Comparison of ENCODE assay signal across 2 cellular contexts in the genomic region with DNA sequence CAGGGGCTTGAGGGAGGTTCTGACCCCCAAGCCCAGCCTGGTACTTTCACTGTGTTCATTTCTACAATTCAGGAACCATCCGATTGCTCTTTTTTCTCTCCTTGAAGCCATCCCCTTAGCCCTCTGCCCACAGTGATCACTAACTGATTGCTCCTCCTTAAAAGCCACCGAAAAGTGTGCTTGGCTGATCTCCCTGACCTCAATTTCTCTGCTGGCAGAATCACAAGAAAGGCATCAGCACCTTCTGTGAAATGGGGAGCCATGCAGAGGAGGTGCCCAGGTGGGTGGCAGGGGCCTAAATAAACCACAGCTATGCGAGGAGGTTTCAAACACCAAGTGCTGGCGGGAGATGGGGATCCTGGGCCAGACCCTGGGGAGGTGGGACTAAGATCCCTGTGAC.
TF ChIP-seq lines count a peak whose summit lies in the region.

No MANE protein-coding gene starts in this region.

TF ChIP-seq in H1, 55 proteins besides CTCF, POLR2A, EP300 and RAD21:
- no peak for TF ChIP-seq NRF1 (IDR thresholded peaks at IDR 0.05; ENCODE audit: low read depth, low read length)
- TF ChIP-seq HDAC6 (IDR thresholded peaks at IDR 0.05; ENCODE audit: low read depth, low read length), result no peak
- no peak for TF ChIP-seq BACH1 (IDR thresholded peaks at IDR 0.05; ENCODE audit: low read length)
- TF ChIP-seq CEBPB (IDR thresholded peaks at IDR 0.05; ENCODE audit: low read depth, low read length), result no peak
- TF ChIP-seq RFX5 (IDR thresholded peaks at IDR 0.05; ENCODE audit: borderline replicate concordance, low read depth, low read length), result no peak
- no peak for TF ChIP-seq SIN3A (conservative IDR thresholded peaks at IDR 0.05 in 1 of 2, IDR thresholded peaks at IDR 0.05 in 1 of 2; ENCODE audit: low read depth in 1 of 2, low read length in 2 of 2)
- TF ChIP-seq CHD1 (IDR thresholded peaks at IDR 0.05; ENCODE audit: low read depth, low read length), result no peak

TF ChIP-seq in GM23338, 12 proteins besides CTCF, POLR2A, EP300 and RAD21:
- TF ChIP-seq CREB1 (CRISPR knock-in tag; IDR thresholded peaks at IDR 0.05; ENCODE audit: low read depth) (no peak), EZH2 (IDR thresholded peaks at IDR 0.05; ENCODE audit: low read depth, unreplicated experiment) (no peak), NANOG (IDR thresholded peaks at IDR 0.05; ENCODE audit: borderline replicate concordance) (no peak), EZH2phosphoT487 (IDR thresholded peaks at IDR 0.05; ENCODE audit: unreplicated experiment) (no peak), STAT1 (IDR thresholded peaks at IDR 0.05; ENCODE audit: unreplicated experiment) (no peak), POLR2AphosphoS5 (IDR thresholded peaks at IDR 0.05; ENCODE audit: low read depth) (no peak), ZNF114 (CRISPR knock-in tag; IDR thresholded peaks at IDR 0.05) (no peak), ZNF331 (CRISPR knock-in tag; IDR thresholded peaks at IDR 0.05; ENCODE audit: low read depth) (no peak)
- TF ChIP-seq, protein P1, sequence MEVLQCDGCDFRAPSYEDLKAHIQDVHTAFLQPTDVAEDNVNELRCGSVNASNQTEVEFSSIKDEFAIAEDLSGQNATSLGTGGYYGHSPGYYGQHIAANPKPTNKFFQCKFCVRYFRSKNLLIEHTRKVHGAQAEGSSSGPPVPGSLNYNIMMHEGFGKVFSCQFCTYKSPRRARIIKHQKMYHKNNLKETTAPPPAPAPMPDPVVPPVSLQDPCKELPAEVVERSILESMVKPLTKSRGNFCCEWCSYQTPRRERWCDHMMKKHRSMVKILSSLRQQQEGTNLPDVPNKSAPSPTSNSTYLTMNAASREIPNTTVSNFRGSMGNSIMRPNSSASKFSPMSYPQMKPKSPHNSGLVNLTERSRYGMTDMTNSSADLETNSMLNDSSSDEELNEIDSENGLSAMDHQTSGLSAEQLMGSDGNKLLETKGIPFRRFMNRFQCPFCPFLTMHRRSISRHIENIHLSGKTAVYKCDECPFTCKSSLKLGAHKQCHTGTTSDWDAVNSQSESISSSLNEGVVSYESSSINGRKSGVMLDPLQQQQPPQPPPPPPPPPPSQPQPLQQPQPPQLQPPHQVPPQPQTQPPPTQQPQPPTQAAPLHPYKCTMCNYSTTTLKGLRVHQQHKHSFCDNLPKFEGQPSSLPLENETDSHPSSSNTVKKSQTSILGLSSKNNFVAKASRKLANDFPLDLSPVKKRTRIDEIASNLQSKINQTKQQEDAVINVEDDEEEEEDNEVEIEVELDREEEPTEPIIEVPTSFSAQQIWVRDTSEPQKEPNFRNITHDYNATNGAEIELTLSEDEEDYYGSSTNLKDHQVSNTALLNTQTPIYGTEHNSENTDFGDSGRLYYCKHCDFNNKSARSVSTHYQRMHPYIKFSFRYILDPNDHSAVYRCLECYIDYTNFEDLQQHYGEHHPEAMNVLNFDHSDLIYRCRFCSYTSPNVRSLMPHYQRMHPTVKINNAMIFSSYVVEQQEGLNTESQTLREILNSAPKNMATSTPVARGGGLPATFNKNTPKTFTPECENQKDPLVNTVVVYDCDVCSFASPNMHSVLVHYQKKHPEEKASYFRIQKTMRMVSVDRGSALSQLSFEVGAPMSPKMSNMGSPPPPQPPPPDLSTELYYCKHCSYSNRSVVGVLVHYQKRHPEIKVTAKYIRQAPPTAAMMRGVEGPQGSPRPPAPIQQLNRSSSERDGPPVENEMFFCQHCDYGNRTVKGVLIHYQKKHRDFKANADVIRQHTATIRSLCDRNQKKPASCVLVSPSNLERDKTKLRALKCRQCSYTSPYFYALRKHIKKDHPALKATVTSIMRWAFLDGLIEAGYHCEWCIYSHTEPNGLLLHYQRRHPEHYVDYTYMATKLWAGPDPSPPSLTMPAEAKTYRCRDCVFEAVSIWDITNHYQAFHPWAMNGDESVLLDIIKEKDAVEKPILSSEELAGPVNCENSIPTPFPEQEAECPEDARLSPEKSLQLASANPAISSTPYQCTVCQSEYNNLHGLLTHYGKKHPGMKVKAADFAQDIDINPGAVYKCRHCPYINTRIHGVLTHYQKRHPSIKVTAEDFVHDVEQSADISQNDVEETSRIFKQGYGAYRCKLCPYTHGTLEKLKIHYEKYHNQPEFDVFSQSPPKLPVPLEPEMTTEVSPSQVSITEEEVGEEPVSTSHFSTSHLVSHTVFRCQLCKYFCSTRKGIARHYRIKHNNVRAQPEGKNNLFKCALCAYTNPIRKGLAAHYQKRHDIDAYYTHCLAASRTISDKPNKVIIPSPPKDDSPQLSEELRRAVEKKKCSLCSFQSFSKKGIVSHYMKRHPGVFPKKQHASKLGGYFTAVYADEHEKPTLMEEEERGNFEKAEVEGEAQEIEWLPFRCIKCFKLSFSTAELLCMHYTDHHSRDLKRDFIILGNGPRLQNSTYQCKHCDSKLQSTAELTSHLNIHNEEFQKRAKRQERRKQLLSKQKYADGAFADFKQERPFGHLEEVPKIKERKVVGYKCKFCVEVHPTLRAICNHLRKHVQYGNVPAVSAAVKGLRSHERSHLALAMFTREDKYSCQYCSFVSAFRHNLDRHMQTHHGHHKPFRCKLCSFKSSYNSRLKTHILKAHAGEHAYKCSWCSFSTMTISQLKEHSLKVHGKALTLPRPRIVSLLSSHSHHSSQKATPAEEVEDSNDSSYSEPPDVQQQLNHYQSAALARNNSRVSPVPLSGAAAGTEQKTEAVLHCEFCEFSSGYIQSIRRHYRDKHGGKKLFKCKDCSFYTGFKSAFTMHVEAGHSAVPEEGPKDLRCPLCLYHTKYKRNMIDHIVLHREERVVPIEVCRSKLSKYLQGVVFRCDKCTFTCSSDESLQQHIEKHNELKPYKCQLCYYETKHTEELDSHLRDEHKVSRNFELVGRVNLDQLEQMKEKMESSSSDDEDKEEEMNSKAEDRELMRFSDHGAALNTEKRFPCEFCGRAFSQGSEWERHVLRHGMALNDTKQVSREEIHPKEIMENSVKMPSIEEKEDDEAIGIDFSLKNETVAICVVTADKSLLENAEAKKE (CRISPR knock-in tag; IDR thresholded peaks at IDR 0.05), result no peak
- TF ChIP-seq, protein P2, sequence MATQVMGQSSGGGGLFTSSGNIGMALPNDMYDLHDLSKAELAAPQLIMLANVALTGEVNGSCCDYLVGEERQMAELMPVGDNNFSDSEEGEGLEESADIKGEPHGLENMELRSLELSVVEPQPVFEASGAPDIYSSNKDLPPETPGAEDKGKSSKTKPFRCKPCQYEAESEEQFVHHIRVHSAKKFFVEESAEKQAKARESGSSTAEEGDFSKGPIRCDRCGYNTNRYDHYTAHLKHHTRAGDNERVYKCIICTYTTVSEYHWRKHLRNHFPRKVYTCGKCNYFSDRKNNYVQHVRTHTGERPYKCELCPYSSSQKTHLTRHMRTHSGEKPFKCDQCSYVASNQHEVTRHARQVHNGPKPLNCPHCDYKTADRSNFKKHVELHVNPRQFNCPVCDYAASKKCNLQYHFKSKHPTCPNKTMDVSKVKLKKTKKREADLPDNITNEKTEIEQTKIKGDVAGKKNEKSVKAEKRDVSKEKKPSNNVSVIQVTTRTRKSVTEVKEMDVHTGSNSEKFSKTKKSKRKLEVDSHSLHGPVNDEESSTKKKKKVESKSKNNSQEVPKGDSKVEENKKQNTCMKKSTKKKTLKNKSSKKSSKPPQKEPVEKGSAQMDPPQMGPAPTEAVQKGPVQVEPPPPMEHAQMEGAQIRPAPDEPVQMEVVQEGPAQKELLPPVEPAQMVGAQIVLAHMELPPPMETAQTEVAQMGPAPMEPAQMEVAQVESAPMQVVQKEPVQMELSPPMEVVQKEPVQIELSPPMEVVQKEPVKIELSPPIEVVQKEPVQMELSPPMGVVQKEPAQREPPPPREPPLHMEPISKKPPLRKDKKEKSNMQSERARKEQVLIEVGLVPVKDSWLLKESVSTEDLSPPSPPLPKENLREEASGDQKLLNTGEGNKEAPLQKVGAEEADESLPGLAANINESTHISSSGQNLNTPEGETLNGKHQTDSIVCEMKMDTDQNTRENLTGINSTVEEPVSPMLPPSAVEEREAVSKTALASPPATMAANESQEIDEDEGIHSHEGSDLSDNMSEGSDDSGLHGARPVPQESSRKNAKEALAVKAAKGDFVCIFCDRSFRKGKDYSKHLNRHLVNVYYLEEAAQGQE (IDR thresholded peaks at IDR 0.05; ENCODE audit: unreplicated experiment), result no peak
- TF ChIP-seq, protein P3, sequence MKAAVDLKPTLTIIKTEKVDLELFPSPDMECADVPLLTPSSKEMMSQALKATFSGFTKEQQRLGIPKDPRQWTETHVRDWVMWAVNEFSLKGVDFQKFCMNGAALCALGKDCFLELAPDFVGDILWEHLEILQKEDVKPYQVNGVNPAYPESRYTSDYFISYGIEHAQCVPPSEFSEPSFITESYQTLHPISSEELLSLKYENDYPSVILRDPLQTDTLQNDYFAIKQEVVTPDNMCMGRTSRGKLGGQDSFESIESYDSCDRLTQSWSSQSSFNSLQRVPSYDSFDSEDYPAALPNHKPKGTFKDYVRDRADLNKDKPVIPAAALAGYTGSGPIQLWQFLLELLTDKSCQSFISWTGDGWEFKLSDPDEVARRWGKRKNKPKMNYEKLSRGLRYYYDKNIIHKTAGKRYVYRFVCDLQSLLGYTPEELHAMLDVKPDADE (IDR thresholded peaks at IDR 0.05), result no peak
